Comparison of ENCODE assay signal across 8 cellular contexts in the genomic region with DNA sequence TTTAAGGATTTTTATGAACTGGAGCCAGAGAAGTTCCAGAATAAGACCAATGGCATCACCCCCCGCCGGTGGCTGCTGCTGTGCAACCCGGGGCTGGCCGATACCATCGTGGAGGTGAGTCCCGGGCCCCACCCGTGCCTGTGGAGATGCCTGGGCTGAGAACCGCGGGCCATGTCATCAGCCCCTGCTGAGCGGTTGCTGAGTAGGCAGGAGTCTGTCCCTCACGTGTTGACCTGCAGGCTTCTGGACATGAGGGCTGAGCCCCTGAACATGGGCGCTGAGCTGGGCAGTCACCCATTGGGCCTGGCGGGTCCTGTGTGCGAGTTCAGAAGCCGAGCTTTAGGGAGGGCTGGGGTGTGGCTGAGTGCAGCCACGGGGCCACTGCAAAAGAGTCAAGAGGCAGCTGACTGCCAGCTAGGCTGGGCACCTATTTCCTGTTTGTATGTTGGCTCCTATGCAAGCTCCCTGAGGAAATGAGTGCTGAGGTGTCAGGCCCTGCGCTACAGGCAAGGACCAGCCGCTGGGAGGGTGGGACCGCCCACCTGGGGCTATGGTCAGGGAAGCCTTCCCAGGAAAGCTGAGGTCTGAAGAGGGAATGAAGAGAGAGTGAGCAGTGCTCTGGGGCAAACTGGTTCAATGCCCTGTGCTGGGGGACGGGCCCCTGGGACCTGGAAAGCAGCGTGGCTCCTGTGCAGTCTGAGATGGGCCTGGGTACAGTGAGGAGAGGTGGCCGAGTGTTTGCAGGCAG. TPM values are rescaled to one million over a fixed set of nuclear protein-coding genes. Genes with fewer than 3 reads are reported as not detected.
DNase-seq lines count a peak whose midpoint lies in the region; ATAC-seq, FAIRE-seq and TF ChIP-seq lines count a peak whose summit lies in the region.

No MANE protein-coding gene starts in this region.

- no peaks in the 10 kb centered on the region for H3F3A ChIP-seq in SK-N-SH (replicated peaks; ENCODE audit: insufficient read depth)

- H3K9me3 ChIP-seq in body of pancreas (no peaks in the 10 kb centered on the region), pancreas (no peaks in the 10 kb centered on the region), SK-N-SH (no peaks in the 10 kb centered on the region)

- H3K9ac ChIP-seq in SK-N-SH = no peak overlapping the region

- no peaks in the 10 kb centered on the region for H3K79me2 ChIP-seq in SK-N-SH (ENCODE audit: insufficient read depth)

- FAIRE-seq in pancreas (lab: Jason Lieb, UNC) = no peak

- H3K4me3 ChIP-seq in body of pancreas (no peak overlapping the region), pancreas (no peak overlapping the region), SK-N-SH (ENCODE audit: low read depth in 2 of 2, low read length in 1 of 2) (no peak overlapping the region)

- no peak for TF ChIP-seq EP300 in SK-N-SH (IDR thresholded peaks at IDR 0.05; ENCODE audit: borderline replicate concordance in 1 of 2, low read depth in 1 of 2, low read length in 1 of 2)

- H3K4me1 ChIP-seq in body of pancreas (peaks cover 8% of the 10 kb centered on the region), pancreas (peaks cover 0 to 4% (median 0%) of the 10 kb centered on the region in 3 donors), SK-N-SH (ENCODE audit: control insufficient read depth in 1 of 2, insufficient read depth in 2 of 2, low read depth in 1 of 2, low read length in 1 of 2) (peaks cover 0 to 16% of the 10 kb centered on the region in 2 experiments; a peak in 1 of 4 replicates)

- ATAC-seq in GM18907 (IDR thresholded peaks at IDR 0.05; ENCODE audit: unreplicated experiment) = peak; percentile 8
- ATAC-seq in HG03460 (IDR thresholded peaks at IDR 0.05; ENCODE audit: unreplicated experiment) = peak; percentile 8
- ATAC-seq in body of pancreas = no peak
- ATAC-seq in pancreas = no peak

- no peak for TF ChIP-seq RAD21 in SK-N-SH (IDR thresholded peaks at IDR 0.05; ENCODE audit: low read length)

- H2AFZ ChIP-seq in SK-N-SH (ENCODE audit: low read depth) = no peak overlapping the region

- TF ChIP-seq CTCF in body of pancreas (IDR thresholded peaks at IDR 0.05) (no peak), pancreas (IDR thresholded peaks at IDR 0.05) (no peak), SK-N-SH (IDR thresholded peaks at IDR 0.05) (no peak)

- no peaks in the 10 kb centered on the region for H3K9me2 ChIP-seq in SK-N-SH

- H3K27me3 ChIP-seq in body of pancreas (no peaks in the 10 kb centered on the region), pancreas (no peaks in the 10 kb centered on the region), SK-N-SH (ENCODE audit: insufficient read depth) (no peaks in the 10 kb centered on the region)

- intact Hi-C loops in body of pancreas (cut with DNase I) (no loop called here), pancreas (cut with DNase I) (no loop called here)

- no peak overlapping the region for H3K4me2 ChIP-seq in SK-N-SH

- TF ChIP-seq POLR2A in body of pancreas (IDR thresholded peaks at IDR 0.05) = no peak

- peak in 3 of 4 donors; percentile 4 to 12 (median 11) for DNase-seq in body of pancreas
- peak in 5 of 6 donors; percentile 1 to 61 (median 9) for DNase-seq in pancreas
- no peak for DNase-seq in SK-N-SH
- no peak for DNase-seq in mucosa of gallbladder (ENCODE audit: low spot score)
- no peak for DNase-seq in HUDEP-2 (lab: John Stamatoyannopoulos, UW; ENCODE audit: unreplicated experiment in 76 of 76)
- DNase-seq in A172 (ENCODE audit: low spot score) = no peak

- H3K36me3 ChIP-seq in body of pancreas (replicated peaks in 1 of 2; ENCODE audit: insufficient read depth in 1 of 2, low read depth in 2 of 2) (peaks cover 6 to 13% of the 10 kb centered on the region in 2 donors), pancreas (peaks cover 0 to 47% (median 5%) of the 10 kb centered on the region in 3 donors), SK-N-SH (replicated peaks in 1 of 2; ENCODE audit: control insufficient read depth in 1 of 2, insufficient read depth in 2 of 2, low read length in 1 of 2) (peaks cover 3 to 73% of the 10 kb centered on the region in 2 experiments)

- H3K27ac ChIP-seq in body of pancreas (no peak overlapping the region), pancreas (no peak overlapping the region), SK-N-SH (ENCODE audit: low read depth in 2 of 2, low read length in 1 of 2) (no peak overlapping the region)

- H4K20me1 ChIP-seq in SK-N-SH (ENCODE audit: insufficient read depth) = no peaks in the 10 kb centered on the region

- CTCF ChIA-PET in SK-N-SH (lab: Yijun Ruan, JAX) = interaction anchor here (1.2 to 8.2 kb wide), 2 partner anchors 12 to 287 kb away, joined by 3 to 46 read pairs; no protein-coding TSS in a partner anchor

- WGBS in body of pancreas, 2 donors = 83 to 92% methylated on average over 18 to 21 of the region's 22 CpGs
- 91 to 95% methylated on average over 22 of the region's 22 CpGs for WGBS in pancreas, 2 donors
- WGBS in SK-N-SH (ENCODE audit: low lambda C conversion rate) = 84% methylated on average over 12 of the region's 22 CpGs

- POLR2A ChIA-PET in SK-N-SH (lab: Yijun Ruan, JAX) = no interaction called here

TF ChIP-seq in SK-N-SH, 30 proteins besides CTCF, POLR2A, EP300 and RAD21:
- TF ChIP-seq RFX5 (IDR thresholded peaks at IDR 0.05; ENCODE audit: low read length) = no peak
- no peak for TF ChIP-seq JUND (IDR thresholded peaks at IDR 0.05)

RNA-seq across cellular contexts. Expression of a gene that starts 34.3 kb away (rescaled TPM):
- total RNA-seq in body of pancreas (10 to 100 TPM; 34.8 to 42.8 TPM), pancreas (10 to 100 TPM; 17.4 to 25.0 (median 23.7) TPM), mucosa of gallbladder (99.5 TPM)
- polyA plus RNA-seq in pancreas (10 to 100 TPM; 37.2 TPM), SK-N-SH (2012; rRNA removed) (32.2 and 35.8 TPM in 2 replicates)
- 16.8 and 25.0 TPM in 2 replicates for polyA plus RNA-seq in SK-N-SH (2012; cell fraction: cytosol; rRNA removed)
- polyA plus RNA-seq in SK-N-SH (2012; cell fraction: nucleus; rRNA removed) = 75.6 and 77.6 TPM in 2 replicates
- total RNA-seq in A172 (2014; rRNA removed; shearing (Covaris generic)) = 91.8 and 118 TPM in 2 replicates

Comparison
In these comparisons a context has a peak if more than half of its experiments do, and no peak if none do; other contexts are left out.
1. ATAC-seq: peak in GM18907 (single experiment) and HG03460 (single experiment); none in body of pancreas (single experiment) and pancreas (0 of 4).
2. DNase-seq: peak in body of pancreas (3 of 4) and pancreas (5 of 6); none in SK-N-SH (single experiment), mucosa of gallbladder (single experiment), HUDEP-2 (0 of 76) and A172 (single experiment).